Comparison of ENCODE assay signal across 1 cellular context in the genomic region with DNA sequence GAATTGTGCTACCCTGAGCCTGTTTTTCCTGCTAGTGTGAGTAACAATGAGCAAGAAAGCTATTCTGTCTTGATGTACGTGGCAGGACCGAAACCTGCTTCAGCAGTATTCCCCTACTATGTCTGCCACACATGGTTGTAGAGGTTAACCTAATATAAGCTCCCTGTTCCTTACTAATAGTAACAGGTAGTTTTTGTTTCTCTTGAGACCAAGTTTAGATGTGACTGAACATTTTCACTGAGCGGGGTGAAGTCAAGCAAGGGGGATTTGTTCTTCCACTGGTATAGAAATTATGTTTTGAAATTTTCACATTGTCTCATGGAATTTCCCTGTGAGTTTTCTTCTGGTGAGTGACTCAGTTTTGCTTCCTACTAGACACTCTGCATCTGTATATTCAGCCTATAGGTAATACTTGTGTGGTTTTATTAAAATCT.
TF ChIP-seq lines count a peak whose summit lies in the region.

No MANE protein-coding gene starts in this region.

TF ChIP-seq in GM12878, 131 proteins besides CTCF, POLR2A, EP300 and RAD21 (continues in another document):
- TF ChIP-seq, protein P1, sequence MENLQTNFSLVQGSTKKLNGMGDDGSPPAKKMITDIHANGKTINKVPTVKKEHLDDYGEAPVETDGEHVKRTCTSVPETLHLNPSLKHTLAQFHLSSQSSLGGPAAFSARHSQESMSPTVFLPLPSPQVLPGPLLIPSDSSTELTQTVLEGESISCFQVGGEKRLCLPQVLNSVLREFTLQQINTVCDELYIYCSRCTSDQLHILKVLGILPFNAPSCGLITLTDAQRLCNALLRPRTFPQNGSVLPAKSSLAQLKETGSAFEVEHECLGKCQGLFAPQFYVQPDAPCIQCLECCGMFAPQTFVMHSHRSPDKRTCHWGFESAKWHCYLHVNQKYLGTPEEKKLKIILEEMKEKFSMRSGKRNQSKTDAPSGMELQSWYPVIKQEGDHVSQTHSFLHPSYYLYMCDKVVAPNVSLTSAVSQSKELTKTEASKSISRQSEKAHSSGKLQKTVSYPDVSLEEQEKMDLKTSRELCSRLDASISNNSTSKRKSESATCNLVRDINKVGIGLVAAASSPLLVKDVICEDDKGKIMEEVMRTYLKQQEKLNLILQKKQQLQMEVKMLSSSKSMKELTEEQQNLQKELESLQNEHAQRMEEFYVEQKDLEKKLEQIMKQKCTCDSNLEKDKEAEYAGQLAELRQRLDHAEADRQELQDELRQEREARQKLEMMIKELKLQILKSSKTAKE (IDR thresholded peaks at IDR 0.05; ENCODE audit: low read depth, poor library complexity, severe bottlenecking) = peak; percentile 92
- TF ChIP-seq, protein P2, sequence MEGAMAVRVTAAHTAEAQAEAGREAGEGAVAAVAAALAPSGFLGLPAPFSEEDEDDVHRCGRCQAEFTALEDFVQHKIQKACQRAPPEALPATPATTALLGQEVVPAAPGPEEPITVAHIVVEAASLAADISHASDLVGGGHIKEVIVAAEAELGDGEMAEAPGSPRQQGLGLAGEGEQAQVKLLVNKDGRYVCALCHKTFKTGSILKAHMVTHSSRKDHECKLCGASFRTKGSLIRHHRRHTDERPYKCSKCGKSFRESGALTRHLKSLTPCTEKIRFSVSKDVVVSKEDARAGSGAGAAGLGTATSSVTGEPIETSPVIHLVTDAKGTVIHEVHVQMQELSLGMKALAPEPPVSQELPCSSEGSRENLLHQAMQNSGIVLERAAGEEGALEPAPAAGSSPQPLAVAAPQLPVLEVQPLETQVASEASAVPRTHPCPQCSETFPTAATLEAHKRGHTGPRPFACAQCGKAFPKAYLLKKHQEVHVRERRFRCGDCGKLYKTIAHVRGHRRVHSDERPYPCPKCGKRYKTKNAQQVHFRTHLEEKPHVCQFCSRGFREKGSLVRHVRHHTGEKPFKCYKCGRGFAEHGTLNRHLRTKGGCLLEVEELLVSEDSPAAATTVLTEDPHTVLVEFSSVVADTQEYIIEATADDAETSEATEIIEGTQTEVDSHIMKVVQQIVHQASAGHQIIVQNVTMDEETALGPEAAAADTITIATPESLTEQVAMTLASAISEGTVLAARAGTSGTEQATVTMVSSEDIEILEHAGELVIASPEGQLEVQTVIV (IDR thresholded peaks at IDR 0.05; ENCODE audit: borderline replicate concordance, partially characterized antibody) = no peak
- TF ChIP-seq MYC (IDR thresholded peaks at IDR 0.05; ENCODE audit: insufficient read depth, insufficient read length, insufficient replicate concordance, low read length, severe bottlenecking) (no peak), STAT3 (IDR thresholded peaks at IDR 0.05; ENCODE audit: low read depth, low read length) (0 out of 2 replicates have a peak, but pooled peaks have one; percentile 86), HDAC2 (IDR thresholded peaks at IDR 0.05) (no peak), ETV6 (conservative IDR thresholded peaks at IDR 0.05 in 1 of 2, IDR thresholded peaks at IDR 0.05 in 1 of 2; ENCODE audit: borderline replicate concordance in 1 of 2, low read depth in 1 of 2) (0 out of 4 replicates have a peak, but pooled peaks of 1 of the 2 experiments have one; percentile 28), SREBF1 (IDR thresholded peaks at IDR 0.05; ENCODE audit: low read length) (no peak), MEF2B (IDR thresholded peaks at IDR 0.05; ENCODE audit: partially characterized antibody, poor library complexity, severe bottlenecking) (peak; percentile 79), MTA2 (IDR thresholded peaks at IDR 0.05; ENCODE audit: low read depth) (peak; percentile 61), ATF7 (IDR thresholded peaks at IDR 0.05; ENCODE audit: low read depth) (peak; percentile 44; the same call in 1 of the 2 replicates), SPI1 (IDR thresholded peaks at IDR 0.05; ENCODE audit: borderline replicate concordance, insufficient read depth, low read depth, low read length) (peak; percentile 24; the same call in 1 of the 2 replicates), NBN (IDR thresholded peaks at IDR 0.05) (0 out of 2 replicates have a peak, but pooled peaks have one; percentile 63), IKZF2 (IDR thresholded peaks at IDR 0.05) (peak; percentile 84 to 87), ZBED1 (IDR thresholded peaks at IDR 0.05; ENCODE audit: borderline replicate concordance) (peak; percentile 45; the same call in 1 of the 2 replicates), RUNX3 (IDR thresholded peaks at IDR 0.05; ENCODE audit: low read length) (peak; percentile 56), YBX1 (IDR thresholded peaks at IDR 0.05) (no peak), PAX8 (IDR thresholded peaks at IDR 0.05) (no peak), CREB1 (IDR thresholded peaks at IDR 0.05; ENCODE audit: low read depth) (0 out of 2 replicates have a peak, but pooled peaks have one; percentile 25), SP1 (IDR thresholded peaks at IDR 0.05; ENCODE audit: low read depth, low read length) (no peak), ZNF24 (IDR thresholded peaks at IDR 0.05) (peak; percentile 48; the same call in 1 of the 2 replicates), PAX5 (IDR thresholded peaks at IDR 0.05; ENCODE audit: borderline replicate concordance, low read depth, low read length) (no peak; the same call in 1 of the 2 replicates), ASH2L (IDR thresholded peaks at IDR 0.05; ENCODE audit: borderline replicate concordance, low read depth) (no peak), BHLHE40 (IDR thresholded peaks at IDR 0.05; ENCODE audit: borderline replicate concordance in 1 of 2, low read depth in 2 of 2, low read length in 1 of 2) (peak; percentile 20 to 57; a peak in 2 of 4 replicates), CREM (IDR thresholded peaks at IDR 0.05; ENCODE audit: low read depth) (peak; percentile 44; the same call in 1 of the 2 replicates), HCFC1 (IDR thresholded peaks at IDR 0.05; ENCODE audit: low read length) (no peak), EED (IDR thresholded peaks at IDR 0.05; ENCODE audit: low read depth) (peak; percentile 75), MEF2A (IDR thresholded peaks at IDR 0.05; ENCODE audit: insufficient read depth, low read depth, low read length) (peak; percentile 49; the same call in 1 of the 2 replicates), NFYA (IDR thresholded peaks at IDR 0.05; ENCODE audit: borderline replicate concordance, low read depth, low read length) (no peak), JUNB (IDR thresholded peaks at IDR 0.05) (peak; percentile 58)
- TF ChIP-seq, protein P3, sequence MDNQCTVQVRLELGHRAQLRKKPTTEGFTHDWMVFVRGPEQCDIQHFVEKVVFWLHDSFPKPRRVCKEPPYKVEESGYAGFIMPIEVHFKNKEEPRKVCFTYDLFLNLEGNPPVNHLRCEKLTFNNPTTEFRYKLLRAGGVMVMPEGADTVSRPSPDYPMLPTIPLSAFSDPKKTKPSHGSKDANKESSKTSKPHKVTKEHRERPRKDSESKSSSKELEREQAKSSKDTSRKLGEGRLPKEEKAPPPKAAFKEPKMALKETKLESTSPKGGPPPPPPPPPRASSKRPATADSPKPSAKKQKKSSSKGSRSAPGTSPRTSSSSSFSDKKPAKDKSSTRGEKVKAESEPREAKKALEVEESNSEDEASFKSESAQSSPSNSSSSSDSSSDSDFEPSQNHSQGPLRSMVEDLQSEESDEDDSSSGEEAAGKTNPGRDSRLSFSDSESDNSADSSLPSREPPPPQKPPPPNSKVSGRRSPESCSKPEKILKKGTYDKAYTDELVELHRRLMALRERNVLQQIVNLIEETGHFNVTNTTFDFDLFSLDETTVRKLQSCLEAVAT (IDR thresholded peaks at IDR 0.05) = no peak
- TF ChIP-seq, protein P4, sequence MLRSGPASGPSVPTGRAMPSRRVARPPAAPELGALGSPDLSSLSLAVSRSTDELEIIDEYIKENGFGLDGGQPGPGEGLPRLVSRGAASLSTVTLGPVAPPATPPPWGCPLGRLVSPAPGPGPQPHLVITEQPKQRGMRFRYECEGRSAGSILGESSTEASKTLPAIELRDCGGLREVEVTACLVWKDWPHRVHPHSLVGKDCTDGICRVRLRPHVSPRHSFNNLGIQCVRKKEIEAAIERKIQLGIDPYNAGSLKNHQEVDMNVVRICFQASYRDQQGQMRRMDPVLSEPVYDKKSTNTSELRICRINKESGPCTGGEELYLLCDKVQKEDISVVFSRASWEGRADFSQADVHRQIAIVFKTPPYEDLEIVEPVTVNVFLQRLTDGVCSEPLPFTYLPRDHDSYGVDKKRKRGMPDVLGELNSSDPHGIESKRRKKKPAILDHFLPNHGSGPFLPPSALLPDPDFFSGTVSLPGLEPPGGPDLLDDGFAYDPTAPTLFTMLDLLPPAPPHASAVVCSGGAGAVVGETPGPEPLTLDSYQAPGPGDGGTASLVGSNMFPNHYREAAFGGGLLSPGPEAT (IDR thresholded peaks at IDR 0.05; ENCODE audit: low read depth) = peak; percentile 91
- TF ChIP-seq, protein P5, sequence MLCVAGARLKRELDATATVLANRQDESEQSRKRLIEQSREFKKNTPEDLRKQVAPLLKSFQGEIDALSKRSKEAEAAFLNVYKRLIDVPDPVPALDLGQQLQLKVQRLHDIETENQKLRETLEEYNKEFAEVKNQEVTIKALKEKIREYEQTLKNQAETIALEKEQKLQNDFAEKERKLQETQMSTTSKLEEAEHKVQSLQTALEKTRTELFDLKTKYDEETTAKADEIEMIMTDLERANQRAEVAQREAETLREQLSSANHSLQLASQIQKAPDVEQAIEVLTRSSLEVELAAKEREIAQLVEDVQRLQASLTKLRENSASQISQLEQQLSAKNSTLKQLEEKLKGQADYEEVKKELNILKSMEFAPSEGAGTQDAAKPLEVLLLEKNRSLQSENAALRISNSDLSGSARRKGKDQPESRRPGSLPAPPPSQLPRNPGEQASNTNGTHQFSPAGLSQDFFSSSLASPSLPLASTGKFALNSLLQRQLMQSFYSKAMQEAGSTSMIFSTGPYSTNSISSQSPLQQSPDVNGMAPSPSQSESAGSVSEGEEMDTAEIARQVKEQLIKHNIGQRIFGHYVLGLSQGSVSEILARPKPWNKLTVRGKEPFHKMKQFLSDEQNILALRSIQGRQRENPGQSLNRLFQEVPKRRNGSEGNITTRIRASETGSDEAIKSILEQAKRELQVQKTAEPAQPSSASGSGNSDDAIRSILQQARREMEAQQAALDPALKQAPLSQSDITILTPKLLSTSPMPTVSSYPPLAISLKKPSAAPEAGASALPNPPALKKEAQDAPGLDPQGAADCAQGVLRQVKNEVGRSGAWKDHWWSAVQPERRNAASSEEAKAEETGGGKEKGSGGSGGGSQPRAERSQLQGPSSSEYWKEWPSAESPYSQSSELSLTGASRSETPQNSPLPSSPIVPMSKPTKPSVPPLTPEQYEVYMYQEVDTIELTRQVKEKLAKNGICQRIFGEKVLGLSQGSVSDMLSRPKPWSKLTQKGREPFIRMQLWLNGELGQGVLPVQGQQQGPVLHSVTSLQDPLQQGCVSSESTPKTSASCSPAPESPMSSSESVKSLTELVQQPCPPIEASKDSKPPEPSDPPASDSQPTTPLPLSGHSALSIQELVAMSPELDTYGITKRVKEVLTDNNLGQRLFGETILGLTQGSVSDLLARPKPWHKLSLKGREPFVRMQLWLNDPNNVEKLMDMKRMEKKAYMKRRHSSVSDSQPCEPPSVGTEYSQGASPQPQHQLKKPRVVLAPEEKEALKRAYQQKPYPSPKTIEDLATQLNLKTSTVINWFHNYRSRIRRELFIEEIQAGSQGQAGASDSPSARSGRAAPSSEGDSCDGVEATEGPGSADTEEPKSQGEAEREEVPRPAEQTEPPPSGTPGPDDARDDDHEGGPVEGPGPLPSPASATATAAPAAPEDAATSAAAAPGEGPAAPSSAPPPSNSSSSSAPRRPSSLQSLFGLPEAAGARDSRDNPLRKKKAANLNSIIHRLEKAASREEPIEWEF (IDR thresholded peaks at IDR 0.05; ENCODE audit: insufficient replicate concordance, low read depth, low read length) = peak; percentile 62
- TF ChIP-seq, protein P6, sequence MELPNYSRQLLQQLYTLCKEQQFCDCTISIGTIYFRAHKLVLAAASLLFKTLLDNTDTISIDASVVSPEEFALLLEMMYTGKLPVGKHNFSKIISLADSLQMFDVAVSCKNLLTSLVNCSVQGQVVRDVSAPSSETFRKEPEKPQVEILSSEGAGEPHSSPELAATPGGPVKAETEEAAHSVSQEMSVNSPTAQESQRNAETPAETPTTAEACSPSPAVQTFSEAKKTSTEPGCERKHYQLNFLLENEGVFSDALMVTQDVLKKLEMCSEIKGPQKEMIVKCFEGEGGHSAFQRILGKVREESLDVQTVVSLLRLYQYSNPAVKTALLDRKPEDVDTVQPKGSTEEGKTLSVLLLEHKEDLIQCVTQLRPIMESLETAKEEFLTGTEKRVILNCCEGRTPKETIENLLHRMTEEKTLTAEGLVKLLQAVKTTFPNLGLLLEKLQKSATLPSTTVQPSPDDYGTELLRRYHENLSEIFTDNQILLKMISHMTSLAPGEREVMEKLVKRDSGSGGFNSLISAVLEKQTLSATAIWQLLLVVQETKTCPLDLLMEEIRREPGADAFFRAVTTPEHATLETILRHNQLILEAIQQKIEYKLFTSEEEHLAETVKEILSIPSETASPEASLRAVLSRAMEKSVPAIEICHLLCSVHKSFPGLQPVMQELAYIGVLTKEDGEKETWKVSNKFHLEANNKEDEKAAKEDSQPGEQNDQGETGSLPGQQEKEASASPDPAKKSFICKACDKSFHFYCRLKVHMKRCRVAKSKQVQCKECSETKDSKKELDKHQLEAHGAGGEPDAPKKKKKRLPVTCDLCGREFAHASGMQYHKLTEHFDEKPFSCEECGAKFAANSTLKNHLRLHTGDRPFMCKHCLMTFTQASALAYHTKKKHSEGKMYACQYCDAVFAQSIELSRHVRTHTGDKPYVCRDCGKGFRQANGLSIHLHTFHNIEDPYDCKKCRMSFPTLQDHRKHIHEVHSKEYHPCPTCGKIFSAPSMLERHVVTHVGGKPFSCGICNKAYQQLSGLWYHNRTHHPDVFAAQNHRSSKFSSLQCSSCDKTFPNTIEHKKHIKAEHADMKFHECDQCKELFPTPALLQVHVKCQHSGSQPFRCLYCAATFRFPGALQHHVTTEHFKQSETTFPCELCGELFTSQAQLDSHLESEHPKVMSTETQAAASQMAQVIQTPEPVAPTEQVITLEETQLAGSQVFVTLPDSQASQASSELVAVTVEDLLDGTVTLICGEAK (IDR thresholded peaks at IDR 0.05; ENCODE audit: borderline replicate concordance) = no peak
- TF ChIP-seq, protein P7, sequence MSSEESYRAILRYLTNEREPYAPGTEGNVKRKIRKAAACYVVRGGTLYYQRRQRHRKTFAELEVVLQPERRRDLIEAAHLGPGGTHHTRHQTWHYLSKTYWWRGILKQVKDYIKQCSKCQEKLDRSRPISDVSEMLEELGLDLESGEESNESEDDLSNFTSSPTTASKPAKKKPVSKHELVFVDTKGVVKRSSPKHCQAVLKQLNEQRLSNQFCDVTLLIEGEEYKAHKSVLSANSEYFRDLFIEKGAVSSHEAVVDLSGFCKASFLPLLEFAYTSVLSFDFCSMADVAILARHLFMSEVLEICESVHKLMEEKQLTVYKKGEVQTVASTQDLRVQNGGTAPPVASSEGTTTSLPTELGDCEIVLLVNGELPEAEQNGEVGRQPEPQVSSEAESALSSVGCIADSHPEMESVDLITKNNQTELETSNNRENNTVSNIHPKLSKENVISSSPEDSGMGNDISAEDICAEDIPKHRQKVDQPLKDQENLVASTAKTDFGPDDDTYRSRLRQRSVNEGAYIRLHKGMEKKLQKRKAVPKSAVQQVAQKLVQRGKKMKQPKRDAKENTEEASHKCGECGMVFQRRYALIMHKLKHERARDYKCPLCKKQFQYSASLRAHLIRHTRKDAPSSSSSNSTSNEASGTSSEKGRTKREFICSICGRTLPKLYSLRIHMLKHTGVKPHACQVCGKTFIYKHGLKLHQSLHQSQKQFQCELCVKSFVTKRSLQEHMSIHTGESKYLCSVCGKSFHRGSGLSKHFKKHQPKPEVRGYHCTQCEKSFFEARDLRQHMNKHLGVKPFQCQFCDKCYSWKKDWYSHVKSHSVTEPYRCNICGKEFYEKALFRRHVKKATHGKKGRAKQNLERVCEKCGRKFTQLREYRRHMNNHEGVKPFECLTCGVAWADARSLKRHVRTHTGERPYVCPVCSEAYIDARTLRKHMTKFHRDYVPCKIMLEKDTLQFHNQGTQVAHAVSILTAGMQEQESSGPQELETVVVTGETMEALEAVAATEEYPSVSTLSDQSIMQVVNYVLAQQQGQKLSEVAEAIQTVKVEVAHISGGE (CRISPR knock-in tag; IDR thresholded peaks at IDR 0.05) = no peak
